Comparison of ENCODE assay signal across 18 cellular contexts in genomic region chr5:76580983-76581382, GRCh38. TPM values are rescaled to one million over a fixed set of nuclear protein-coding genes. Genes with fewer than 3 reads are reported as not detected.
"Had no signal": no experiment of that assay in that cellular context is flagged by ENCODE, and none has a peak within 500 bp of the region (broad histone marks: within the 10 kb centered on the region; RNA-seq: fewer than 3 reads in every experiment).

No MANE protein-coding gene starts in this region.

- H3K9me3 Mint-ChIP-seq: activated B cell treated with CpG ODN at 0.5 μM for 24 hours; activated CD4-positive, alpha-beta T cell treated with anti-CD3 and anti-CD28 coated beads, Interleukin-2, amount 10 ng/mL, durations not matched to agents 24 days and 14 days; activated T-helper 1 cell treated with anti-CD3 and anti-CD28 coated beads, Interleukin-12 subunit alpha, Interleukin-12 subunit beta, Interleukin-2, Interleukin-4 antibody, amounts not matched to agents 30 ng/mL and 10 ng/mL and 1 ng/mL, durations not matched to agents 14 hours and 24 hours and 36 hours; memory B cell; stimulated activated naive CD8-positive, alpha-beta T cell treated with anti-CD3 and anti-CD28 coated beads, Interleukin-15, amount 100 ng/mL, for 72 hours had no signal

- DNase-seq: activated B cell treated with CpG ODN at 0.5 μM for 24 hours; activated CD4-positive, alpha-beta T cell treated with anti-CD3 and anti-CD28 coated beads, Interleukin-2, amount 10 ng/mL, durations not matched to agents 24 days and 14 days; activated naive CD4-positive, alpha-beta T cell; aorta; cerebellar nuclear complex; dermis blood vessel endothelial cell; heart right ventricle; islet precursor cell; left ventricle myocardium superior; psoas muscle; right lobe of liver; stimulated activated naive CD8-positive, alpha-beta T cell treated with anti-CD3 and anti-CD28 coated beads, Interleukin-15, amount 100 ng/mL, for 72 hours had no signal

- H3K27me3 ChIP-seq: gastroesophageal sphincter, right lobe of liver had no signal

- H3K27ac Mint-ChIP-seq: activated B cell treated with CpG ODN at 0.5 μM for 24 hours; activated T-helper 1 cell treated with anti-CD3 and anti-CD28 coated beads, Interleukin-12 subunit alpha, Interleukin-12 subunit beta, Interleukin-2, Interleukin-4 antibody, amounts not matched to agents 30 ng/mL and 10 ng/mL and 1 ng/mL, durations not matched to agents 14 hours and 24 hours and 36 hours; memory B cell had no signal

- H3K27me3 Mint-ChIP-seq: activated B cell treated with CpG ODN at 0.5 μM for 24 hours; activated CD4-positive, alpha-beta T cell treated with anti-CD3 and anti-CD28 coated beads, Interleukin-2, amount 10 ng/mL, durations not matched to agents 24 days and 14 days; memory B cell; stimulated activated naive CD8-positive, alpha-beta T cell treated with anti-CD3 and anti-CD28 coated beads, Interleukin-15, amount 100 ng/mL, for 72 hours had no signal

- H3K4me3 Mint-ChIP-seq: activated B cell treated with CpG ODN at 0.5 μM for 24 hours; activated CD4-positive, alpha-beta T cell treated with anti-CD3 and anti-CD28 coated beads, Interleukin-2, amount 10 ng/mL, durations not matched to agents 24 days and 14 days; activated T-helper 1 cell treated with anti-CD3 and anti-CD28 coated beads, Interleukin-12 subunit alpha, Interleukin-12 subunit beta, Interleukin-2, Interleukin-4 antibody, amounts not matched to agents 30 ng/mL and 10 ng/mL and 1 ng/mL, durations not matched to agents 14 hours and 24 hours and 36 hours; memory B cell; stimulated activated naive CD8-positive, alpha-beta T cell treated with anti-CD3 and anti-CD28 coated beads, Interleukin-15, amount 100 ng/mL, for 72 hours had no signal

- H3K4me1 Mint-ChIP-seq: memory B cell had no signal

- H3K4me3 ChIP-seq: gastroesophageal sphincter, heart right ventricle, psoas muscle, right lobe of liver, thoracic aorta had no signal

- H3K36me3 ChIP-seq: gastroesophageal sphincter, heart right ventricle, thoracic aorta had no signal

- H3K9me3 ChIP-seq: gastroesophageal sphincter, heart right ventricle, psoas muscle, right lobe of liver, thoracic aorta had no signal

- H3K4me1 ChIP-seq: psoas muscle had no signal

- H3K36me3 Mint-ChIP-seq: memory B cell had no signal

- H3K27ac ChIP-seq: gastroesophageal sphincter, psoas muscle, thoracic aorta had no signal

- ATAC-seq: gastroesophageal sphincter; heart right ventricle; left ventricle myocardium superior; psoas muscle; stimulated activated naive CD8-positive, alpha-beta T cell treated with anti-CD3 and anti-CD28 coated beads, Interleukin-15, amount 100 ng/mL, for 72 hours had no signal

RNA-seq across cellular contexts. Expression of gene F2RL2, which starts 42.2 kb away (rescaled TPM):
- total RNA-seq: activated B cell treated with CpG ODN at 0.5 μM for 24 hours; activated CD4-positive, alpha-beta T cell treated with anti-CD3 and anti-CD28 coated beads, Interleukin-2, amount 10 ng/mL, durations not matched to agents 24 days and 14 days; activated T-helper 1 cell treated with anti-CD3 and anti-CD28 coated beads, Interleukin-12 subunit alpha, Interleukin-12 subunit beta, Interleukin-2, Interleukin-4 antibody, amounts not matched to agents 30 ng/mL and 10 ng/mL and 1 ng/mL, durations not matched to agents 14 hours and 24 hours and 36 hours; psoas muscle; T-helper 2 cell treated with Interferon-gamma antibody and Interleukin-4, amounts not matched to agents 100 ng/mL and 5 ng/mL, for 36 hours; ureter had no signal
